19 cellular contexts compared by ENCODE assay signal in genomic region chr19:47037766-47038165, GRCh38. TPM values are rescaled to one million over a fixed set of nuclear protein-coding genes. Genes with fewer than 3 reads are reported as not detected.
DNase-seq lines count a peak whose midpoint lies in the region; ATAC-seq and TF ChIP-seq lines count a peak whose summit lies in the region.
"Had no signal": no experiment of that assay in that cellular context is flagged by ENCODE, and none has a peak within 500 bp of the region (broad histone marks: within the 10 kb centered on the region; RNA-seq: fewer than 3 reads in every experiment).

No MANE protein-coding gene starts in this region.

- no peaks in the 10 kb centered on the region for H3K9me3 Mint-ChIP-seq in activated naive CD8-positive, alpha-beta T cell (ENCODE audit: low read depth)
- no peaks in the 10 kb centered on the region for H3K9me3 Mint-ChIP-seq in activated naive CD8-positive, alpha-beta T cell treated with anti-CD3 and anti-CD28 coated beads for 36 hours
- H3K9me3 Mint-ChIP-seq in nephron (no peaks in the 10 kb centered on the region), type B pancreatic cell (no peaks in the 10 kb centered on the region)
- H3K9me3 Mint-ChIP-seq in CD4-positive, alpha-beta memory T cell: no peaks in the 10 kb centered on the region

- POLR2A ChIA-PET in CD4-positive, alpha-beta memory T cell (lab: Charles Lee; ENCODE audit: partially characterized antibody): interaction anchor here (1.1 kb wide), 1 partner anchor 77 kb away, joined by 3 read pairs; no protein-coding TSS in a partner anchor

- no peaks in the 10 kb centered on the region for H3K27me3 Mint-ChIP-seq in activated naive CD8-positive, alpha-beta T cell
- H3K27me3 Mint-ChIP-seq in activated naive CD8-positive, alpha-beta T cell treated with anti-CD3 and anti-CD28 coated beads for 36 hours: peaks cover 11% of the 10 kb centered on the region
- H3K27me3 Mint-ChIP-seq in nephron (ENCODE audit: low read depth): peaks cover 4% of the 10 kb centered on the region
- no peaks in the 10 kb centered on the region for H3K27me3 Mint-ChIP-seq in type B pancreatic cell
- peaks cover 0 to 7% of the 10 kb centered on the region in 2 donors for H3K27me3 Mint-ChIP-seq in CD4-positive, alpha-beta memory T cell

- DNase-seq in activated naive CD8-positive, alpha-beta T cell treated with anti-CD3 and anti-CD28 coated beads for 36 hours: no peak
- DNase-seq in type B pancreatic cell (ENCODE audit: extremely low spot score, unreplicated experiment): no peak
- no peak for DNase-seq in stimulated activated CD8-positive, alpha-beta memory T cell treated with anti-CD3 and anti-CD28 coated beads, Interleukin-4, amount 100 ng/mL, for 48 hours
- DNase-seq in CD4-positive, alpha-beta memory T cell: no peak
- DNase-seq: Calu3, DMS53, KBM-7, NCI-H1436, NCI-H2029, NCI-H2171, NCI-H446, OCI-M1, RPMI8226 had no signal

- H3K4me1 Mint-ChIP-seq in activated naive CD8-positive, alpha-beta T cell (ENCODE audit: low read depth): peaks cover 21% of the 10 kb centered on the region
- H3K4me1 Mint-ChIP-seq in activated naive CD8-positive, alpha-beta T cell treated with anti-CD3 and anti-CD28 coated beads for 36 hours: peaks cover 16% of the 10 kb centered on the region
- H3K4me1 Mint-ChIP-seq in nephron (peaks cover 15% of the 10 kb centered on the region), type B pancreatic cell (ENCODE audit: unreplicated experiment) (peaks cover 13% of the 10 kb centered on the region)
- H3K4me1 Mint-ChIP-seq in CD4-positive, alpha-beta memory T cell: peaks cover 10 to 27% (median 16%) of the 10 kb centered on the region in 4 donors

- H3K27ac Mint-ChIP-seq in activated naive CD8-positive, alpha-beta T cell: no peak overlapping the region
- H3K27ac Mint-ChIP-seq in activated naive CD8-positive, alpha-beta T cell treated with anti-CD3 and anti-CD28 coated beads for 36 hours: no peak overlapping the region
- H3K27ac Mint-ChIP-seq in nephron: no peak overlapping the region
- H3K27ac Mint-ChIP-seq in type B pancreatic cell: no peak overlapping the region
- peak overlapping the region in 1 of 7 donors; percentile 59 for H3K27ac Mint-ChIP-seq in CD4-positive, alpha-beta memory T cell
- H3K27ac Mint-ChIP-seq: CD14-positive monocyte had no signal

- H3K4me1 ChIP-seq in CD4-positive, alpha-beta memory T cell (ENCODE audit: insufficient read depth, low read length): peaks cover 16% of the 10 kb centered on the region

- no peak overlapping the region for H3K4me3 ChIP-seq in CD4-positive, alpha-beta memory T cell (ENCODE audit: low read length in 2 of 2)

- ATAC-seq in GM18520 (IDR thresholded peaks at IDR 0.05; ENCODE audit: unreplicated experiment): no peak
- ATAC-seq: HCT116 had no signal

- peak overlapping the region; percentile 57 for H3K27ac ChIP-seq in angular gyrus (ENCODE audit: low read depth, low read length)
- H3K27ac ChIP-seq in CD4-positive, alpha-beta memory T cell (ENCODE audit: low read depth, low read length): no peak overlapping the region

- no peaks in the 10 kb centered on the region for H3K36me3 ChIP-seq in CD4-positive, alpha-beta memory T cell (ENCODE audit: insufficient read depth, low read length)

- no peaks in the 10 kb centered on the region for H3K36me3 Mint-ChIP-seq in activated naive CD8-positive, alpha-beta T cell
- H3K36me3 Mint-ChIP-seq in activated naive CD8-positive, alpha-beta T cell treated with anti-CD3 and anti-CD28 coated beads for 36 hours: no peaks in the 10 kb centered on the region
- H3K36me3 Mint-ChIP-seq in nephron (ENCODE audit: low read depth): no peaks in the 10 kb centered on the region
- no peaks in the 10 kb centered on the region for H3K36me3 Mint-ChIP-seq in type B pancreatic cell
- H3K36me3 Mint-ChIP-seq in CD4-positive, alpha-beta memory T cell: peaks cover 0 to 1% of the 10 kb centered on the region in 2 donors

- TF ChIP-seq CTCF in nephron (IDR thresholded peaks at IDR 0.05; ENCODE audit: unreplicated experiment in 3 of 3): no peak
- TF ChIP-seq CTCF in type B pancreatic cell (conservative IDR thresholded peaks at IDR 0.05): no peak

- H3K4me3 Mint-ChIP-seq in activated naive CD8-positive, alpha-beta T cell: peak overlapping the region; percentile 14
- H3K4me3 Mint-ChIP-seq in activated naive CD8-positive, alpha-beta T cell treated with anti-CD3 and anti-CD28 coated beads for 36 hours: no peak overlapping the region
- H3K4me3 Mint-ChIP-seq in nephron (peak overlapping the region; percentile 15 to 60 (median 57)), type B pancreatic cell (peak overlapping the region; percentile 46)
- H3K4me3 Mint-ChIP-seq in CD4-positive, alpha-beta memory T cell: peak overlapping the region in 3 of 8 donors; percentile 29 to 49 (median 33)
- H3K4me3 Mint-ChIP-seq: CD14-positive monocyte had no signal

- H3K27me3 ChIP-seq in CD4-positive, alpha-beta memory T cell (ENCODE audit: insufficient read depth, low read length): no peaks in the 10 kb centered on the region

- intact Hi-C loops in CD4-positive, alpha-beta memory T cell (cut with micrococcal nuclease): loop anchor here (5.0 kb wide), 1 partner anchor 205 kb away; no protein-coding TSS in a partner anchor

- CTCF ChIA-PET in CD4-positive, alpha-beta memory T cell (lab: Charles Lee; ENCODE audit: partially characterized antibody): interaction anchor here (0.6 to 2.7 kb wide), 5 partner anchors 24 to 284 kb away, joined by 3 to 12 read pairs (median 3); no protein-coding TSS in a partner anchor

- H3K9me3 ChIP-seq in CD4-positive, alpha-beta memory T cell (ENCODE audit: control insufficient read depth in 1 of 2, low read length in 2 of 2): no peaks in the 10 kb centered on the region

RNA-seq across cellular contexts. Expression of gene TMEM160, which starts 10.7 kb away (rescaled TPM):
- total RNA-seq in activated naive CD8-positive, alpha-beta T cell treated with anti-CD3 and anti-CD28 coated beads for 36 hours: 10 to 100 TPM; 48.9 to 49.2 TPM
- total RNA-seq in type B pancreatic cell (ENCODE audit: low replicate concordance): 28.4 and 37.3 TPM in 2 replicates
- 10 to 100 TPM; 34.1 to 36.0 TPM for total RNA-seq in CD4-positive, alpha-beta memory T cell
- 100 to 1,000 TPM; 112 to 133 TPM for polyA plus RNA-seq in CD4-positive, alpha-beta memory T cell

RNA-seq across cellular contexts. Expression of gene NPAS1, which starts 18.1 kb away (rescaled TPM):
- under 1 TPM; 0.52 to 0.91 TPM for total RNA-seq in activated naive CD8-positive, alpha-beta T cell treated with anti-CD3 and anti-CD28 coated beads for 36 hours
- total RNA-seq in type B pancreatic cell (ENCODE audit: low replicate concordance): 3.6 and 6.6 TPM in 2 replicates
- total RNA-seq in CD4-positive, alpha-beta memory T cell: under 1 TPM; 0.35 to 0.64 TPM
- not detected for polyA plus RNA-seq in CD4-positive, alpha-beta memory T cell
- polyA plus RNA-seq: CD14-positive monocyte had no signal
